In the genomic region with DNA sequence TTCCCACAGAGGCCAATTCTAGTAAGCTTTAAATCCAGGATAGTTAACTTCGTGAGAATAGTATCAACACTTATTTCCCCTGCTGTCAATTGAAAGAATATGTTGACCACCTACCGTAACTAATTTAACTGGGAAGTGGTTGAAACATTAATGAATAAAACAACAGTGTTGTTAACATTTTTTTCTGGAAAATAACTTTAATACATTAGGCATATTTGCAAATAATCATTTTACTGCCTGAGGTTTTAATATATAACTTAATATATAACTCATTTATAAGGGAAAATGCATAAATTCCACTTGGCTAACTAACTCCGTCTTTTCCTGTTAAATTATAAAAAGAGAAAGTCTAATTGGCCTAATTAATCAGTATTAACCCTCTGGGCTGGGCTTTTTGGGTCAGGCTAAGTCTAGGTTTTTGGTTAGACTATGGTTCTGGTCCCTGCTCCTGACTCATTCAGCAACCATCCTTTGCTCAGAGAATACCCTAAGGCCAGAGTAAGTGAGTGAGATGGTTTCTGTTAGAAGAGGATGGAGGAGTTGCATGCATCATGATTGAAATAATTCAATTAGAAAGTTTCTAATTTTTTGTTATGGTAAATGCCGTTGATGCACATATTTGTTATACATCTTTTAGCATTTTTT, we compare ENCODE assay signal across 13 cellular contexts. TPM values are rescaled to one million over a fixed set of nuclear protein-coding genes. Genes with fewer than 3 reads are reported as not detected.
DNase-seq lines count a peak whose midpoint lies in the region; ATAC-seq, FAIRE-seq and TF ChIP-seq lines count a peak whose summit lies in the region.
"Had no signal": no experiment of that assay in that cellular context is flagged by ENCODE, and none has a peak within 500 bp of the region (broad histone marks: within the 10 kb centered on the region; RNA-seq: fewer than 3 reads in every experiment).

No MANE protein-coding gene starts in this region.

- H3K27me3 ChIP-seq in mesenchymal stem cell (ENCODE audit: control insufficient read depth in 1 of 2, insufficient read depth in 1 of 2, low read length in 2 of 2) (no peaks in the 10 kb centered on the region), body of pancreas (no peaks in the 10 kb centered on the region)
- H3K27me3 ChIP-seq: MG63, Peyer's patch had no signal

- no peak overlapping the region for H2BK12ac ChIP-seq in mesenchymal stem cell (ENCODE audit: low read length in 2 of 2)

- H3K27ac ChIP-seq in SK-N-MC: peak overlapping the region; percentile 32; the same call in 1 of the 2 replicates
- peak overlapping the region; percentile 62 for H3K27ac ChIP-seq in mesenchymal stem cell (ENCODE audit: low read length, poor library complexity, severe bottlenecking)
- H3K27ac ChIP-seq in body of pancreas: no peak overlapping the region
- H3K27ac ChIP-seq: Peyer's patch had no signal

- H2BK15ac ChIP-seq in mesenchymal stem cell (ENCODE audit: low read depth, poor library complexity, severe bottlenecking): no peak overlapping the region

- DNase-seq in GM12891 (ENCODE audit: insufficient read length, low spot score) (no peak), SK-N-MC (ENCODE audit: low read depth, low spot score) (no peak), mesenchymal stem cell (no peak), body of pancreas (no peak), NCI-H2227 treated with DMSO at 0.1 percent for 48 hours (lab: John Stamatoyannopoulos, UW) (no peak), SW 1271 (lab: John Stamatoyannopoulos, UW) (no peak), HT-29 (ENCODE audit: low spot score) (no peak)
- DNase-seq: activated CD8-positive, alpha-beta memory T cell treated with anti-CD3 and anti-CD28 coated beads, Interleukin-2, amount 10 ng/mL, durations not matched to agents 7 days and 5 days; MG63; NCI-H2171; Peyer's patch; stimulated activated CD4-positive, alpha-beta T cell treated with anti-CD3 and anti-CD28 coated beads, Interleukin-4, amount 100 ng/mL, for 24 hours had no signal

- H3K9me3 ChIP-seq in SK-N-MC (ENCODE audit: low read depth, low read length) (no peaks in the 10 kb centered on the region), mesenchymal stem cell (ENCODE audit: control insufficient read depth, low read length) (no peaks in the 10 kb centered on the region), body of pancreas (no peaks in the 10 kb centered on the region)
- H3K9me3 ChIP-seq: MG63, Peyer's patch had no signal

- H3K4ac ChIP-seq in mesenchymal stem cell (ENCODE audit: low read depth in 1 of 2, low read length in 2 of 2): no peak overlapping the region

- FAIRE-seq in GM12891 (lab: Jason Lieb, UNC): no peak

- TF ChIP-seq POLR2A in GM12891 (IDR thresholded peaks at IDR 0.05; ENCODE audit: low read depth, low read length): no peak
- no peak for TF ChIP-seq POLR2A in body of pancreas (IDR thresholded peaks at IDR 0.05)

- no CpG with 5 or more reads among the region's 4 CpGs for WGBS in mesenchymal stem cell
- 76 to 79% methylated on average over 4 of the region's 4 CpGs for WGBS in body of pancreas, 2 donors

- H4K8ac ChIP-seq in mesenchymal stem cell (ENCODE audit: low read length): no peak overlapping the region

- ATAC-seq in HG02852 (IDR thresholded peaks at IDR 0.05; ENCODE audit: unreplicated experiment): peak; percentile 61
- no peak for ATAC-seq in body of pancreas
- ATAC-seq: activated CD8-positive, alpha-beta memory T cell treated with anti-CD3 and anti-CD28 coated beads, Interleukin-2, amount 10 ng/mL, durations not matched to agents 7 days and 5 days had no signal

- H3K4me2 ChIP-seq in mesenchymal stem cell (ENCODE audit: low read length, poor library complexity, severe bottlenecking): no peak overlapping the region

- no peak overlapping the region for H2AK5ac ChIP-seq in mesenchymal stem cell (ENCODE audit: low read length, severe bottlenecking)

- H4K91ac ChIP-seq in mesenchymal stem cell (ENCODE audit: low read length): no peak overlapping the region

- intact Hi-C loops in body of pancreas (cut with DNase I): no loop called here

- no peak overlapping the region for H2BK5ac ChIP-seq in mesenchymal stem cell (ENCODE audit: low read depth, low read length, poor library complexity, severe bottlenecking)

- H3K18ac ChIP-seq in mesenchymal stem cell (ENCODE audit: low read depth in 1 of 2, low read length in 2 of 2): no peak overlapping the region

- no peak overlapping the region for H2AFZ ChIP-seq in mesenchymal stem cell (ENCODE audit: low read depth, low read length)

- H3K79me1 ChIP-seq in mesenchymal stem cell (replicated peaks; ENCODE audit: low read length, poor library complexity, severe bottlenecking): no peaks in the 10 kb centered on the region

- H3K4me3 ChIP-seq in SK-N-MC (no peak overlapping the region), mesenchymal stem cell (ENCODE audit: insufficient read depth in 1 of 2, low read depth in 1 of 2, low read length in 2 of 2) (no peak overlapping the region), body of pancreas (no peak overlapping the region)
- H3K4me3 ChIP-seq: MG63, Peyer's patch had no signal

- no peak overlapping the region for H3K23ac ChIP-seq in mesenchymal stem cell (ENCODE audit: low read length in 2 of 2)

- no peak overlapping the region for H2BK120ac ChIP-seq in mesenchymal stem cell (ENCODE audit: low read depth, low read length)

- no peak overlapping the region for H3K9ac ChIP-seq in SK-N-MC (ENCODE audit: insufficient read length)
- no peak overlapping the region for H3K9ac ChIP-seq in mesenchymal stem cell (ENCODE audit: low read length)

- no peaks in the 10 kb centered on the region for H3K36me3 ChIP-seq in SK-N-MC (ENCODE audit: insufficient read depth, low read length)
- no peaks in the 10 kb centered on the region for H3K36me3 ChIP-seq in mesenchymal stem cell (ENCODE audit: control insufficient read depth in 1 of 2, insufficient read depth in 2 of 2, low read depth in 1 of 2, low read length in 2 of 2)
- no peaks in the 10 kb centered on the region for H3K36me3 ChIP-seq in body of pancreas (replicated peaks in 1 of 2; ENCODE audit: insufficient read depth in 1 of 2, low read depth in 2 of 2)
- H3K36me3 ChIP-seq: MG63, Peyer's patch had no signal

- H3K4me1 ChIP-seq in mesenchymal stem cell (ENCODE audit: control insufficient read depth, insufficient read depth, low read depth, low read length): no peaks in the 10 kb centered on the region
- H3K4me1 ChIP-seq in body of pancreas: no peaks in the 10 kb centered on the region

- no peak overlapping the region for H3K14ac ChIP-seq in mesenchymal stem cell (ENCODE audit: low read length in 2 of 2)

- no peak for TF ChIP-seq CTCF in body of pancreas (IDR thresholded peaks at IDR 0.05)

TF ChIP-seq in GM12891, 5 proteins besides CTCF, POLR2A, EP300 and RAD21:
- TF ChIP-seq SPI1 (IDR thresholded peaks at IDR 0.05; ENCODE audit: low read depth, low read length): no peak
- no peak for TF ChIP-seq TAF1 (IDR thresholded peaks at IDR 0.05; ENCODE audit: low read depth, low read length)
- peak; percentile 69 for TF ChIP-seq PAX5 (IDR thresholded peaks at IDR 0.05; ENCODE audit: insufficient read depth, low read length, severe bottlenecking)
- no peak for TF ChIP-seq POLR2AphosphoS5 (IDR thresholded peaks at IDR 0.05; ENCODE audit: low read depth, low read length)
- no peak for TF ChIP-seq POU2F2 (IDR thresholded peaks at IDR 0.05; ENCODE audit: low read depth, low read length)
TF ChIP-seq in GM12891: peak in this region for 1.

RNA-seq across cellular contexts. Expression of a gene that starts 10.9 kb away (rescaled TPM):
- 4.0 TPM for polyA plus RNA-seq in GM12891 (2012; ENCODE audit: low read depth, missing spikeins)
- 27.8 TPM for polyA plus RNA-seq in mesenchymal stem cell (2013, experiment 1 of 2)
- polyA plus RNA-seq in mesenchymal stem cell (2013, experiment 2 of 2): 28.9 TPM
- total RNA-seq in body of pancreas: 10 to 100 TPM; 17.5 to 22.6 TPM
- 51.7 and 54.2 TPM in 2 replicates for total RNA-seq in HT-29 (2014; rRNA removed; shearing (Covaris generic))

Comparison
In these comparisons a context has a peak if more than half of its experiments do, and no peak if none do; other contexts are left out.
1. H3K27ac ChIP-seq: peak in SK-N-MC (single experiment) and mesenchymal stem cell (single experiment); none in body of pancreas (0 of 4).